ENCODE assay signal across 8 cellular contexts in genomic region chr1:111204211-111204883, GRCh38. TPM values are rescaled to one million over a fixed set of nuclear protein-coding genes. Genes with fewer than 3 reads are reported as not detected.
A peak's percentile ranks its signal among the peaks of the same experiment; 100 is the strongest.
DNase-seq lines count a peak whose midpoint lies in the region; ATAC-seq and TF ChIP-seq lines count a peak whose summit lies in the region.

No MANE protein-coding gene starts in this region.

- H3K4me3 ChIP-seq in BLaER1 treated with 17β-estradiol and CSF1 and Interleukin-3, amounts not matched to agents 10 nM and 100 nM = peak overlapping the region; percentile 57 to 76 (median 65)
- no peak overlapping the region for H3K4me3 ChIP-seq in mesendoderm (ENCODE audit: low read length)

- CTCF ChIA-PET in MCF 10A (lab: Yijun Ruan, JAX) = interaction anchor here (1.2 kb wide), 1 partner anchor 19 kb away, joined by 3 read pairs; no protein-coding TSS in a partner anchor

- H3K79me1 ChIP-seq in mesendoderm (ENCODE audit: low read length) = no peaks in the 10 kb centered on the region

- H3K4me3 Mint-ChIP-seq in T-helper 2 cell treated with Interferon-gamma antibody and Interleukin-4, amounts not matched to agents 5 μg/mL and 100 μg/mL, for 36 hours = peak overlapping the region; percentile 80
- H3K4me3 Mint-ChIP-seq in MCF 10A (ENCODE audit: unreplicated experiment) = peak overlapping the region; percentile 63

- H4K8ac ChIP-seq in mesendoderm (ENCODE audit: low read depth, low read length) = no peak overlapping the region

- H4K5ac ChIP-seq in mesendoderm (ENCODE audit: low read length) = no peak overlapping the region

- peak overlapping the region; percentile 40 for H3K4ac ChIP-seq in mesendoderm (ENCODE audit: low read depth, low read length)

- H3K9me3 ChIP-seq in BLaER1 treated with 17β-estradiol and CSF1 and Interleukin-3, amounts not matched to agents 10 nM and 100 nM (replicated peaks in 1 of 11) = no peaks in the 10 kb centered on the region

- peak overlapping the region; percentile 86 to 94 (median 91) for H3K9ac ChIP-seq in BLaER1 treated with 17β-estradiol and CSF1 and Interleukin-3, amounts not matched to agents 10 nM and 100 nM
- no peak overlapping the region for H3K9ac ChIP-seq in mesendoderm (ENCODE audit: low read length)

- H3K23ac ChIP-seq in mesendoderm (ENCODE audit: low read length) = no peak overlapping the region

- H3K4me1 Mint-ChIP-seq in T-helper 2 cell treated with Interferon-gamma antibody and Interleukin-4, amounts not matched to agents 5 μg/mL and 100 μg/mL, for 36 hours (ENCODE audit: low read depth) = peaks cover 61% of the 10 kb centered on the region
- H3K4me1 Mint-ChIP-seq in MCF 10A (ENCODE audit: insufficient read depth, unreplicated experiment) = peaks cover 14% of the 10 kb centered on the region

- peaks cover 75 to 93% (median 81%) of the 10 kb centered on the region in 10 experiments for H3K4me1 ChIP-seq in BLaER1 treated with 17β-estradiol and CSF1 and Interleukin-3, amounts not matched to agents 10 nM and 100 nM
- H3K4me1 ChIP-seq in mesendoderm (ENCODE audit: control insufficient read depth, low read depth, low read length) = no peaks in the 10 kb centered on the region

- no TSS peak for BruUV-seq in MCF 10A (replicated peaks; lab: Mats Ljungman, UMichigan)

- peak overlapping the region; percentile 44 for H3K56ac ChIP-seq in mesendoderm (ENCODE audit: low read length)

- peaks cover 8% of the 10 kb centered on the region for H3K36me3 Mint-ChIP-seq in T-helper 2 cell treated with Interferon-gamma antibody and Interleukin-4, amounts not matched to agents 5 μg/mL and 100 μg/mL, for 36 hours (ENCODE audit: low read depth)
- H3K36me3 Mint-ChIP-seq in MCF 10A (ENCODE audit: insufficient read depth, unreplicated experiment) = no peaks in the 10 kb centered on the region

- no peaks in the 10 kb centered on the region for H3K27me3 ChIP-seq in BLaER1 treated with 17β-estradiol and CSF1 and Interleukin-3, amounts not matched to agents 10 nM and 100 nM
- no peaks in the 10 kb centered on the region for H3K27me3 ChIP-seq in mesendoderm (ENCODE audit: insufficient read depth, low read length, poor library complexity)

- peak; percentile 70 for DNase-seq in GM19238 (ENCODE audit: insufficient read length, low spot score)
- DNase-seq in T-helper 2 cell treated with Interferon-gamma antibody and Interleukin-4, amounts not matched to agents 5 μg/mL and 100 μg/mL, for 36 hours (ENCODE audit: low spot score) = peak; percentile 58
- no peak for DNase-seq in MCF 10A (ENCODE audit: unreplicated experiment)
- DNase-seq in mesendoderm = no peak
- peak; percentile 50 to 75 (median 67) for DNase-seq in stimulated activated naive CD4-positive, alpha-beta T cell (lab: John Stamatoyannopoulos, UW)
- no peak for DNase-seq in GM19240 (ENCODE audit: insufficient read length, low spot score)

- no peaks in the 10 kb centered on the region for H4K20me1 ChIP-seq in BLaER1 treated with 17β-estradiol and CSF1 and Interleukin-3, amounts not matched to agents 10 nM and 100 nM

- peak overlapping the region; percentile 5 for H3K18ac ChIP-seq in mesendoderm (ENCODE audit: low read length)

- ATAC-seq in HG03354 (IDR thresholded peaks at IDR 0.05; ENCODE audit: poor library complexity, severe bottlenecking, unreplicated experiment) = peak; percentile 65

- no peak for TF ChIP-seq CTCF in MCF 10A (IDR thresholded peaks at IDR 0.05; ENCODE audit: unreplicated experiment)

- peak overlapping the region; percentile 56 for H2BK120ac ChIP-seq in mesendoderm (ENCODE audit: low read depth, low read length)

- WGBS in mesendoderm (ENCODE audit: extremely low coverage, insufficient coverage, low lambda C conversion rate) = no CpG with 5 or more reads among the region's 58 CpGs

- peak overlapping the region; percentile 77 for H3K27ac Mint-ChIP-seq in T-helper 2 cell treated with Interferon-gamma antibody and Interleukin-4, amounts not matched to agents 5 μg/mL and 100 μg/mL, for 36 hours
- H3K27ac Mint-ChIP-seq in MCF 10A (ENCODE audit: low read depth, unreplicated experiment) = no peak overlapping the region

- peak overlapping the region; percentile 94 to 99 (median 98) for H3K27ac ChIP-seq in BLaER1 treated with 17β-estradiol and CSF1 and Interleukin-3, amounts not matched to agents 10 nM and 100 nM
- no peak overlapping the region for H3K27ac ChIP-seq in mesendoderm (ENCODE audit: low read depth, low read length)

- intact Hi-C loops in MCF 10A (cut with micrococcal nuclease) = no loop called here

- H2BK5ac ChIP-seq in mesendoderm (ENCODE audit: low read length) = no peak overlapping the region

- H2AK5ac ChIP-seq in mesendoderm (ENCODE audit: low read length) = no peak overlapping the region

- H3K4me2 ChIP-seq in BLaER1 treated with 17β-estradiol and CSF1 and Interleukin-3, amounts not matched to agents 10 nM and 100 nM = peak overlapping the region; percentile 80 to 99 (median 97)
- H3K4me2 ChIP-seq in mesendoderm (ENCODE audit: low read length) = peak overlapping the region; percentile 18

- no peaks in the 10 kb centered on the region for H3K36me3 ChIP-seq in BLaER1 treated with 17β-estradiol and CSF1 and Interleukin-3, amounts not matched to agents 10 nM and 100 nM
- no peaks in the 10 kb centered on the region for H3K36me3 ChIP-seq in mesendoderm (ENCODE audit: control insufficient read depth, insufficient read depth, low read length)

- no peaks in the 10 kb centered on the region for H3K9me3 Mint-ChIP-seq in T-helper 2 cell treated with Interferon-gamma antibody and Interleukin-4, amounts not matched to agents 5 μg/mL and 100 μg/mL, for 36 hours
- no peaks in the 10 kb centered on the region for H3K9me3 Mint-ChIP-seq in MCF 10A (ENCODE audit: unreplicated experiment)

- no peaks in the 10 kb centered on the region for H3K27me3 Mint-ChIP-seq in T-helper 2 cell treated with Interferon-gamma antibody and Interleukin-4, amounts not matched to agents 5 μg/mL and 100 μg/mL, for 36 hours (ENCODE audit: low read depth)
- H3K27me3 Mint-ChIP-seq in MCF 10A (ENCODE audit: insufficient read depth, unreplicated experiment) = peaks cover 12% of the 10 kb centered on the region

- no peak overlapping the region for H2BK15ac ChIP-seq in mesendoderm (replicated peaks; ENCODE audit: low read depth)

- POLR2A ChIA-PET in MCF 10A (lab: Yijun Ruan, JAX) = interaction anchor here (1.2 kb wide), 1 partner anchor 65 kb away, joined by 3 read pairs; the partner anchor contains the start of genes CEPT1 and DRAM2

- H3K79me2 ChIP-seq in mesendoderm (ENCODE audit: control insufficient read depth, insufficient read depth, low read length) = no peaks in the 10 kb centered on the region

RNA-seq across cellular contexts. Expression of gene DENND2D, which starts 3.9 kb away (rescaled TPM):
- 3.9 and 6.0 TPM in 2 replicates for total RNA-seq in MCF 10A (2022)
- 0.53 TPM for polyA plus RNA-seq in mesendoderm (2013, experiment 1 of 2)
- polyA plus RNA-seq in mesendoderm (2013, experiment 2 of 2) = 0.46 TPM

RNA-seq across cellular contexts. Expression of gene CHI3L2, which starts 23.2 kb away (rescaled TPM):
- total RNA-seq in MCF 10A (2022) = 1.4 and 2.1 TPM in 2 replicates
- polyA plus RNA-seq in mesendoderm (2013, experiment 1 of 2) = 0.13 TPM
- polyA plus RNA-seq in mesendoderm (2013, experiment 2 of 2) = not detected

Comparison
In these comparisons a context has a peak if more than half of its experiments do, and no peak if none do; other contexts are left out.
1. DNase-seq: peak in GM19238 (single experiment), T-helper 2 cell treated with Interferon-gamma antibody and Interleukin-4, amounts not matched to agents 5 μg/mL and 100 μg/mL, for 36 hours (single experiment) and stimulated activated naive CD4-positive, alpha-beta T cell (6 of 6); none in MCF 10A (single experiment), mesendoderm (single experiment) and GM19240 (single experiment).